In the genomic region with DNA sequence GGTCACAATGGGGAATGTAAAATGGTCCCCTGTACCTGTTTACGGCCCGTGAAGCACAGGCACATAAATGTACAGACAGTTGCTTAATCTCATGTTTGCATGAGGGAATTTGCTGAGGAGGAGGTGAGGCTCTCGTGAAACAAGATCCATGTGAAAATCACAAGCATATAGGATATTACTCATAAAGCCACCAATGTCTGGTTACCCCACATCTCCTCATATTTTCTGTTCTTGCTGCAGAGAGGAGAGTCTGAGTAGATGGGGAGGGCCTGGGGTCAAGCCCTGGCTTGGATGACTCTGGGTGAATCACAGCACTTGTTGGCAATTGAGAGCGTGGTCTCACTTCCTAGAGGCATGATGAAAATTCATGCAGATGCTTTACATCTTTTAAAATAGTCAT, we compare ENCODE assay signal across 12 cellular contexts.
DNase-seq lines count a peak whose midpoint lies in the region; TF ChIP-seq lines count a peak whose summit lies in the region.
"Had no signal": no experiment of that assay in that cellular context is flagged by ENCODE, and none has a peak within 500 bp of the region (broad histone marks: within the 10 kb centered on the region; RNA-seq: fewer than 3 reads in every experiment).

No MANE protein-coding gene starts in this region.

- DNase-seq in AG09309 (ENCODE audit: low read depth) (peak; percentile 94), HS-27A (ENCODE audit: low read depth) (peak; percentile 90), astrocyte of the hippocampus (ENCODE audit: low read depth, low spot score) (peak; percentile 38), kidney glomerular epithelial cell (lab: John Stamatoyannopoulos, UW) (peak; percentile 13), NCI-H345 (lab: John Stamatoyannopoulos, UW) (no peak), NCI-H146 treated with DMSO at 0.1 percent for 48 hours (lab: John Stamatoyannopoulos, UW; ENCODE audit: unreplicated experiment) (no peak), COLO668 (lab: John Stamatoyannopoulos, UW; ENCODE audit: unreplicated experiment) (no peak)
- DNase-seq in activated CD4-positive, alpha-beta T cell treated with anti-CD3 and anti-CD28 coated beads, Interleukin-2, amount 50 U/mL, for 4 hours: no peak
- DNase-seq: CD4-positive, CD25-positive, alpha-beta regulatory T cell; esophagus squamous epithelium; stimulated activated CD4-positive, alpha-beta T cell treated with anti-CD3 and anti-CD28 coated beads, Interleukin-4, amount 100 ng/mL, for 4 hours had no signal

- no peak for TF ChIP-seq CTCF in AG09309 (IDR thresholded peaks at IDR 0.05; ENCODE audit: control insufficient read depth, insufficient read depth, low read depth, low read length, missing control alignments)

- H3K4me3 ChIP-seq in AG09309 (ENCODE audit: control insufficient read depth, low read depth, low read length): no peak overlapping the region
- H3K4me3 ChIP-seq: esophagus squamous epithelium, prostate gland had no signal

Comparison
In these comparisons a context has a peak if more than half of its experiments do, and no peak if none do; other contexts are left out.
1. DNase-seq: peak in AG09309 (single experiment), HS-27A (single experiment), astrocyte of the hippocampus (single experiment) and kidney glomerular epithelial cell (single experiment); none in NCI-H345 (single experiment), NCI-H146 treated with DMSO at 0.1 percent for 48 hours (single experiment), activated CD4-positive, alpha-beta T cell treated with anti-CD3 and anti-CD28 coated beads, Interleukin-2, amount 50 U/mL, for 4 hours (0 of 2) and COLO668 (single experiment).